ENCODE assay signal across 28 cellular contexts in genomic region chr19:2318923-2319322, GRCh38. TPM values are rescaled to one million over a fixed set of nuclear protein-coding genes. Genes with fewer than 3 reads are reported as not detected.
"Had no signal": no experiment of that assay in that cellular context is flagged by ENCODE, and none has a peak within 500 bp of the region (broad histone marks: within the 10 kb centered on the region; RNA-seq: fewer than 3 reads in every experiment).

No MANE protein-coding gene starts in this region.

- H3K4me1 ChIP-seq: upper lobe of right lung, vagina had no signal

- H3K4me3 Mint-ChIP-seq: natural killer cell; neural crest cell; stimulated activated effector memory CD8-positive, alpha-beta T cell treated with anti-CD3 and anti-CD28 coated beads, Interleukin-12 subunit alpha, Interleukin-12 subunit beta, amount 100 ng/mL, for 72 hours; stimulated activated naive CD8-positive, alpha-beta T cell treated with anti-CD3 and anti-CD28 coated beads, Interleukin-15, Interleukin-2, amounts not matched to agents 100 ng/mL and 50 ng/mL, for 24 hours had no signal

- H3K4me1 Mint-ChIP-seq: stimulated activated effector memory CD8-positive, alpha-beta T cell treated with anti-CD3 and anti-CD28 coated beads, Interleukin-12 subunit alpha, Interleukin-12 subunit beta, amount 100 ng/mL, for 72 hours had no signal

- H3K27me3 ChIP-seq: heart left ventricle, ovary, right atrium auricular region, upper lobe of right lung, vagina had no signal

- H3K27ac ChIP-seq: coronary artery, ovary, right atrium auricular region, tibial nerve, upper lobe of right lung, vagina had no signal

- DNase-seq: effector memory CD4-positive, alpha-beta T cell; heart left ventricle; hippocampal formation; left colon; mucosa of descending colon; natural killer cell; nucleus accumbens; ovary; small intestine; stimulated activated CD4-positive, alpha-beta T cell treated with anti-CD3 and anti-CD28 coated beads, Interleukin-4, amount 100 ng/mL, for 1 hour; stimulated activated CD8-positive, alpha-beta memory T cell treated with anti-CD3 and anti-CD28 coated beads, Interleukin-4, amount 100 ng/mL, for 48 hours; upper lobe of right lung had no signal

- ATAC-seq: esophagus mucosa; left colon; natural killer cell; stimulated activated effector memory CD8-positive, alpha-beta T cell treated with anti-CD3 and anti-CD28 coated beads, Interleukin-12 subunit alpha, Interleukin-12 subunit beta, amount 100 ng/mL, for 72 hours; upper lobe of right lung had no signal

- FAIRE-seq: endometrium, frontal cortex, small intestine had no signal

- H3K27ac Mint-ChIP-seq: natural killer cell; stimulated activated effector memory CD8-positive, alpha-beta T cell treated with anti-CD3 and anti-CD28 coated beads, Interleukin-12 subunit alpha, Interleukin-12 subunit beta, amount 100 ng/mL, for 72 hours; stimulated activated naive CD8-positive, alpha-beta T cell treated with anti-CD3 and anti-CD28 coated beads, Interleukin-15, Interleukin-2, amounts not matched to agents 100 ng/mL and 50 ng/mL, for 24 hours had no signal

- H3K9me3 ChIP-seq: upper lobe of right lung had no signal

- H3K4me3 ChIP-seq: coronary artery, heart left ventricle, mucosa of descending colon, ovary, right atrium auricular region, tibial nerve, upper lobe of right lung, vagina had no signal

- H3K36me3 ChIP-seq: ovary had no signal

RNA-seq across cellular contexts. Expression of gene LINGO3, which starts 11.0 kb away (rescaled TPM):
- total RNA-seq: esophagus mucosa, fibroblast of lung, glomerular endothelial cell, kidney epithelial cell, left colon, lung microvascular endothelial cell, mesenteric fat pad, mucosa of descending colon, neural crest cell, ovary, right atrium auricular region, upper lobe of right lung, vagina had no signal
- polyA plus RNA-seq: fibroblast of lung, heart left ventricle, ovary had no signal

RNA-seq across cellular contexts. Expression of gene PEAK3, which starts 36.9 kb away (rescaled TPM):
- total RNA-seq: fibroblast of lung, glomerular endothelial cell, kidney epithelial cell, neural crest cell had no signal
- polyA plus RNA-seq: fibroblast of lung had no signal

RNA-seq across cellular contexts. Expression of gene TMPRSS9, which starts 41.1 kb away (rescaled TPM):
- total RNA-seq: esophagus mucosa, fibroblast of lung, glomerular endothelial cell, kidney epithelial cell, mesenteric fat pad, natural killer cell, posterior vena cava, right atrium auricular region, tibial nerve, upper lobe of right lung, vagina had no signal
- polyA plus RNA-seq: fibroblast of lung had no signal
